In genomic region chr19:27775395-27775794, GRCh38 we compare ENCODE assay signal across 16 cellular contexts.
DNase-seq lines count a peak whose midpoint lies in the region; TF ChIP-seq lines count a peak whose summit lies in the region.
"Had no signal": no experiment of that assay in that cellular context is flagged by ENCODE, and none has a peak within 500 bp of the region (broad histone marks: within the 10 kb centered on the region; RNA-seq: fewer than 3 reads in every experiment).

No MANE protein-coding gene starts in this region.

- intact Hi-C loops in Caco-2 (cut with micrococcal nuclease; ENCODE audit: unreplicated experiment) (loop anchor here (1.0 kb wide), 1 partner anchor 18 kb away; no protein-coding TSS in a partner anchor), left ventricle myocardium inferior (cut with micrococcal nuclease) (no loop called here)

- POLR2A ChIA-PET in Caco-2 (lab: Charles Lee), result no interaction called here

- H3K36me3 Mint-ChIP-seq in Caco-2 (ENCODE audit: insufficient read depth, unreplicated experiment), result peaks cover 46% of the 10 kb centered on the region
- peaks cover 64% of the 10 kb centered on the region for H3K36me3 Mint-ChIP-seq in endodermal cell (ENCODE audit: low read depth)

- H3K4me3 ChIP-seq in Caco-2 (ENCODE audit: low read depth, low read length), result no peak overlapping the region
- H3K4me3 ChIP-seq in NB4 (ENCODE audit: low read depth, low read length), result no peak overlapping the region
- peak overlapping the region; percentile 10 for H3K4me3 ChIP-seq in endodermal cell (ENCODE audit: low read length)
- H3K4me3 ChIP-seq in left ventricle myocardium inferior, result no peak overlapping the region
- H3K4me3 ChIP-seq: BLaER1 treated with 17β-estradiol and CSF1 and Interleukin-3, amounts not matched to agents 10 nM and 100 nM; skin epidermis had no signal

- H3K36me3 ChIP-seq in Caco-2 (ENCODE audit: control insufficient read depth, insufficient read depth, low read length), result no peaks in the 10 kb centered on the region
- H3K36me3 ChIP-seq in endodermal cell (ENCODE audit: control insufficient read depth, insufficient read depth, low read length), result peaks cover 16% of the 10 kb centered on the region
- H3K36me3 ChIP-seq in left ventricle myocardium inferior, result peaks cover 62% of the 10 kb centered on the region

- H3K27ac Mint-ChIP-seq in Caco-2 (ENCODE audit: unreplicated experiment) (peak overlapping the region; percentile 46), endodermal cell (no peak overlapping the region)
- H3K27ac Mint-ChIP-seq: brain; dendritic cell treated with granulocyte-macrophage colony-stimulating factor and Interleukin-4, amounts not matched to agents 40 ng/mL and 50 ng/mL, for 4 days had no signal

- BruUV-seq in Caco-2 (replicated peaks; lab: Mats Ljungman, UMichigan), result no TSS peak

- H3K27me3 ChIP-seq in Caco-2 (replicated peaks; ENCODE audit: control insufficient read depth, insufficient read depth, low read length) (no peaks in the 10 kb centered on the region), endodermal cell (ENCODE audit: control insufficient read depth, insufficient read depth, low read length, poor library complexity, severe bottlenecking) (no peaks in the 10 kb centered on the region), left ventricle myocardium inferior (ENCODE audit: low read depth) (no peaks in the 10 kb centered on the region)
- H3K27me3 ChIP-seq: BLaER1 treated with 17β-estradiol and CSF1 and Interleukin-3, amounts not matched to agents 10 nM and 100 nM had no signal

- TF ChIP-seq CTCF in Caco-2 (IDR thresholded peaks at IDR 0.05; ENCODE audit: insufficient read depth in 1 of 2, low read depth in 1 of 2, low read length in 1 of 2, severe bottlenecking in 1 of 2, unreplicated experiment in 1 of 2) (no peak), NB4 (IDR thresholded peaks at IDR 0.05; ENCODE audit: low read depth, low read length) (no peak), endodermal cell (conservative IDR thresholded peaks at IDR 0.05) (no peak), left ventricle myocardium inferior (IDR thresholded peaks at IDR 0.05; ENCODE audit: borderline replicate concordance) (no peak), GM13977 (IDR thresholded peaks at IDR 0.05; ENCODE audit: extremely low read depth, insufficient read depth, missing control alignments) (no peak)

- no peak overlapping the region for H3K4me3 Mint-ChIP-seq in Caco-2 (ENCODE audit: unreplicated experiment)
- H3K4me3 Mint-ChIP-seq in endodermal cell, result no peak overlapping the region
- H3K4me3 Mint-ChIP-seq: brain; dendritic cell treated with granulocyte-macrophage colony-stimulating factor and Interleukin-4, amounts not matched to agents 40 ng/mL and 50 ng/mL, for 4 days had no signal

- H3K4me1 Mint-ChIP-seq in Caco-2 (ENCODE audit: low read depth, unreplicated experiment), result no peaks in the 10 kb centered on the region
- H3K4me1 Mint-ChIP-seq in endodermal cell, result no peaks in the 10 kb centered on the region
- H3K4me1 Mint-ChIP-seq: brain had no signal

- H3K9me3 Mint-ChIP-seq in Caco-2 (ENCODE audit: unreplicated experiment) (peaks cover 89% of the 10 kb centered on the region), endodermal cell (peaks cover 100% of the 10 kb centered on the region)

- H3K27me3 Mint-ChIP-seq in Caco-2 (ENCODE audit: insufficient read depth, unreplicated experiment), result no peaks in the 10 kb centered on the region
- no peaks in the 10 kb centered on the region for H3K27me3 Mint-ChIP-seq in endodermal cell (ENCODE audit: insufficient read depth)
- H3K27me3 Mint-ChIP-seq: dendritic cell treated with granulocyte-macrophage colony-stimulating factor and Interleukin-4, amounts not matched to agents 40 ng/mL and 50 ng/mL, for 4 days had no signal

- DNase-seq in DMS 273 (lab: John Stamatoyannopoulos, UW; ENCODE audit: unreplicated experiment), result peak; percentile 60
- DNase-seq in DMS 273 treated with DMSO at 0.1 percent for 48 hours (lab: John Stamatoyannopoulos, UW), result no peak
- DNase-seq in Caco-2, result no peak
- peak; percentile 8 for DNase-seq in NB4 (ENCODE audit: low read depth)
- DNase-seq in endodermal cell, result peak; percentile 41
- DNase-seq in nucleus accumbens (lab: John Stamatoyannopoulos, UW), result no peak
- no peak for DNase-seq in left ventricle myocardium inferior
- no peak for DNase-seq in GM13977 (ENCODE audit: low spot score)
- DNase-seq: activated CD4-positive, CD25-positive, alpha-beta regulatory T cell treated with anti-CD3 and anti-CD28 coated beads, Interleukin-2, amount 50 U/mL, for 72 hours had no signal

- WGBS in endodermal cell (ENCODE audit: insufficient coverage in 1 of 2, insufficient read length in 1 of 2), 2 experiments, result 90 to 100% methylated on average over 6 of the region's 6 CpGs

- H3K9me3 ChIP-seq in Caco-2, result peaks cover 7% of the 10 kb centered on the region; the same call in 1 of the 2 replicates
- H3K9me3 ChIP-seq in endodermal cell (ENCODE audit: control insufficient read depth, low read length), result peaks cover 58% of the 10 kb centered on the region
- peaks cover 8% of the 10 kb centered on the region for H3K9me3 ChIP-seq in left ventricle myocardium inferior (replicated peaks)

- CTCF ChIA-PET in Caco-2 (lab: Charles Lee), result no interaction called here

- H3K27ac ChIP-seq in endodermal cell (ENCODE audit: low read depth, low read length) (no peak overlapping the region), left ventricle myocardium inferior (replicated peaks) (no peak overlapping the region)
- H3K27ac ChIP-seq: 22Rv1; BLaER1 treated with 17β-estradiol and CSF1 and Interleukin-3, amounts not matched to agents 10 nM and 100 nM; parathyroid adenoma; RWPE1; skin epidermis had no signal

- TF ChIP-seq POLR2A in NB4 (IDR thresholded peaks at IDR 0.05; ENCODE audit: extremely low read depth, insufficient read length), result no peak

- H3K9ac ChIP-seq in endodermal cell (ENCODE audit: extremely low read depth, low read length, poor library complexity, severe bottlenecking), result no peak overlapping the region
- H3K9ac ChIP-seq: BLaER1 treated with 17β-estradiol and CSF1 and Interleukin-3, amounts not matched to agents 10 nM and 100 nM; parathyroid adenoma had no signal

- H3K4me1 ChIP-seq in Caco-2, result no peaks in the 10 kb centered on the region
- no peaks in the 10 kb centered on the region for H3K4me1 ChIP-seq in endodermal cell (ENCODE audit: control insufficient read depth, insufficient read depth, low read length)
- no peaks in the 10 kb centered on the region for H3K4me1 ChIP-seq in left ventricle myocardium inferior
- H3K4me1 ChIP-seq: parathyroid adenoma had no signal

- in situ Hi-C loops in GM13977 (cut with MboI; ENCODE audit: low pct_unique_long_range_greater_than_20kb, low sequenced_read_pairs, unreplicated experiment), result no loop called here

Comparison
In these comparisons a context has a peak if more than half of its experiments do, and no peak if none do; other contexts are left out.
1. DNase-seq: peak in DMS 273 (single experiment), NB4 (single experiment) and endodermal cell (single experiment); none in DMS 273 treated with DMSO at 0.1 percent for 48 hours (single experiment), Caco-2 (0 of 2), nucleus accumbens (0 of 56), left ventricle myocardium inferior (single experiment) and GM13977 (single experiment).